In genomic region chr1:42712808-42713207, GRCh38 we compare ENCODE assay signal across 1 cellular context.
A peak's percentile ranks its signal among the peaks of the same experiment; 100 is the strongest.
TF ChIP-seq lines count a peak whose summit lies in the region.

No MANE protein-coding gene starts in this region.

TF ChIP-seq in HepG2, 621 proteins besides CTCF, POLR2A, EP300 and RAD21:
- TF ChIP-seq ZMYM4 (CRISPR knock-in tag; IDR thresholded peaks at IDR 0.05) (0 out of 2 replicates have a peak, but pooled peaks have one; percentile 39), SALL1 (CRISPR knock-in tag; IDR thresholded peaks at IDR 0.05) (peak; percentile 23; the same call in 1 of the 2 replicates), MIXL1 (CRISPR knock-in tag; IDR thresholded peaks at IDR 0.05) (0 out of 2 replicates have a peak, but pooled peaks have one; percentile 16), ZMYM3 (CRISPR knock-in tag; IDR thresholded peaks at IDR 0.05) (peak; percentile 46; the same call in 1 of the 2 replicates), ADNP (CRISPR knock-in tag; IDR thresholded peaks at IDR 0.05) (peak; percentile 82), KAT2B (IDR thresholded peaks at IDR 0.05; ENCODE audit: borderline replicate concordance, low read depth, low read length) (peak; percentile 95), ZMYM2 (CRISPR knock-in tag; IDR thresholded peaks at IDR 0.05) (peak; percentile 62; the same call in 1 of the 2 replicates), PAXIP1 (CRISPR knock-in tag; conservative IDR thresholded peaks at IDR 0.05) (peak; percentile 43), ONECUT2 (CRISPR knock-in tag; IDR thresholded peaks at IDR 0.05) (peak; percentile 93)
